ENCODE assay signal across 8 cellular contexts in genomic region chr14:89773644-89774316, GRCh38.
DNase-seq lines count a peak whose midpoint lies in the region; ATAC-seq and TF ChIP-seq lines count a peak whose summit lies in the region.

No MANE protein-coding gene starts in this region.

- H3K4me3 ChIP-seq in epithelial cell of esophagus (ENCODE audit: low read length), result no peak overlapping the region

- no peak for TF ChIP-seq CTCF in epithelial cell of esophagus (IDR thresholded peaks at IDR 0.05; ENCODE audit: insufficient read depth, low read depth, low read length, missing control alignments)

- DNase-seq in NCI-H1436 (lab: John Stamatoyannopoulos, UW) (peak; percentile 13), epithelial cell of esophagus (ENCODE audit: low read depth) (peak; percentile 61), NCI-H2081 treated with DMSO at 0.1 percent for 48 hours (lab: John Stamatoyannopoulos, UW) (no peak), left lobe of liver (ENCODE audit: low spot score) (no peak)
- peak; percentile 16 to 37 for DNase-seq in activated CD4-positive, alpha-beta T cell treated with anti-CD3 and anti-CD28 coated beads, Interleukin-2, amount 50 U/mL, for 24 hours (ENCODE audit: low read depth in 1 of 2, low spot score in 1 of 2)
- DNase-seq in stimulated activated CD4-positive, alpha-beta T cell treated with anti-CD3 and anti-CD28 coated beads, Interleukin-15, amount 100 ng/mL, for 1 hour (ENCODE audit: low read depth in 1 of 2, low spot score in 1 of 2), result peak; percentile 8 to 44

- ATAC-seq in GM18517 (IDR thresholded peaks at IDR 0.05; ENCODE audit: unreplicated experiment), result peak; percentile 76
- ATAC-seq in HG02759 (IDR thresholded peaks at IDR 0.05; ENCODE audit: unreplicated experiment), result peak; percentile 85
- ATAC-seq in left lobe of liver, result no peak

Comparison
In these comparisons a context has a peak if more than half of its experiments do, and no peak if none do; other contexts are left out.
1. DNase-seq: peak in NCI-H1436 (single experiment), activated CD4-positive, alpha-beta T cell treated with anti-CD3 and anti-CD28 coated beads, Interleukin-2, amount 50 U/mL, for 24 hours (2 of 2), epithelial cell of esophagus (single experiment) and stimulated activated CD4-positive, alpha-beta T cell treated with anti-CD3 and anti-CD28 coated beads, Interleukin-15, amount 100 ng/mL, for 1 hour (2 of 2); none in NCI-H2081 treated with DMSO at 0.1 percent for 48 hours (single experiment) and left lobe of liver (single experiment).